In genomic region chr2:62363166-62363565, GRCh38 we compare ENCODE assay signal across 11 cellular contexts.
DNase-seq lines count a peak whose midpoint lies in the region; ATAC-seq and TF ChIP-seq lines count a peak whose summit lies in the region.
"Had no signal": no experiment of that assay in that cellular context is flagged by ENCODE, and none has a peak within 500 bp of the region (broad histone marks: within the 10 kb centered on the region; RNA-seq: fewer than 3 reads in every experiment).

No MANE protein-coding gene starts in this region.

- H3K4me1 Mint-ChIP-seq in type B pancreatic cell (ENCODE audit: unreplicated experiment) = peaks cover 9% of the 10 kb centered on the region

- no peak overlapping the region for H3K4me3 Mint-ChIP-seq in type B pancreatic cell

- H3K27me3 Mint-ChIP-seq in type B pancreatic cell = no peaks in the 10 kb centered on the region

- ATAC-seq in GM19043 (IDR thresholded peaks at IDR 0.05; ENCODE audit: low read depth, unreplicated experiment) = peak; percentile 74
- peak; percentile 77 for ATAC-seq in GM21786 (IDR thresholded peaks at IDR 0.05; ENCODE audit: unreplicated experiment)
- peak; percentile 71 for ATAC-seq in HG03175 (IDR thresholded peaks at IDR 0.05; ENCODE audit: unreplicated experiment)

- H3K27ac Mint-ChIP-seq in type B pancreatic cell = peak overlapping the region; percentile 57

- TF ChIP-seq CTCF in type B pancreatic cell (conservative IDR thresholded peaks at IDR 0.05) = no peak

- H3K36me3 Mint-ChIP-seq in type B pancreatic cell = no peaks in the 10 kb centered on the region

- DNase-seq in type B pancreatic cell (ENCODE audit: extremely low spot score, unreplicated experiment) = no peak
- DNase-seq in NCI-H345 treated with DMSO at 0.1 percent for 48 hours (lab: John Stamatoyannopoulos, UW; ENCODE audit: unreplicated experiment) = no peak
- DNase-seq in middle frontal gyrus (ENCODE audit: extremely low spot score, low spot score) = no peak
- no peak for DNase-seq in stimulated activated CD4-positive, alpha-beta T cell treated with anti-CD3 and anti-CD28 coated beads, Interleukin-4, amount 100 ng/mL, for 24 hours
- DNase-seq: activated CD4-positive, alpha-beta T cell treated with anti-CD3 and anti-CD28 coated beads for 4 hours; activated naive CD4-positive, alpha-beta T cell treated with Interleukin-2 at 50 U/mL for 16 hours; KBM-7; stimulated activated naive CD4-positive, alpha-beta T cell treated with Interleukin-2 at 50 U/mL for 16 hours had no signal

- H3K9me3 Mint-ChIP-seq in type B pancreatic cell = no peaks in the 10 kb centered on the region
